ENCODE assay signal across 4 cellular contexts in genomic region chr5:6995115-6995514, GRCh38.
"Had no signal": no experiment of that assay in that cellular context is flagged by ENCODE, and none has a peak within 500 bp of the region (broad histone marks: within the 10 kb centered on the region; RNA-seq: fewer than 3 reads in every experiment).

No MANE protein-coding gene starts in this region.

- ATAC-seq: GM23338, HepG2 had no signal

- H3K4me2 ChIP-seq: GM23338 had no signal

- DNase-seq: H9, HCEC 1CT had no signal

- H3K4me3 ChIP-seq: GM23338 had no signal
